In genomic region chr1:153021829-153022228, GRCh38 we compare ENCODE assay signal across 5 cellular contexts. TPM values are rescaled to one million over a fixed set of nuclear protein-coding genes. Genes with fewer than 3 reads are reported as not detected.
"Had no signal": no experiment of that assay in that cellular context is flagged by ENCODE, and none has a peak within 500 bp of the region (broad histone marks: within the 10 kb centered on the region; RNA-seq: fewer than 3 reads in every experiment).

No MANE protein-coding gene starts in this region.

RNA-seq across cellular contexts. Expression of gene SPRR1B, which starts 9.2 kb away (rescaled TPM):
- total RNA-seq: HepG2, HT1080, IMR-90 had no signal
- polyA plus RNA-seq: HepG2, IgD-negative memory B cell, IMR-90 had no signal

RNA-seq across cellular contexts. Expression of gene SPRR2D, which starts 19.1 kb away (rescaled TPM):
- total RNA-seq: HepG2, HT-29, IMR-90 had no signal
- polyA plus RNA-seq: HepG2, IgD-negative memory B cell, IMR-90 had no signal

RNA-seq across cellular contexts. Expression of gene SPRR3, which starts 20.3 kb away (rescaled TPM):
- total RNA-seq: HepG2, HT1080, IMR-90 had no signal
- polyA plus RNA-seq: HepG2, IgD-negative memory B cell, IMR-90 had no signal

RNA-seq across cellular contexts. Expression of gene SPRR2A, which starts 35.5 kb away (rescaled TPM):
- total RNA-seq: HepG2, HT-29, HT1080, IMR-90 had no signal
- polyA plus RNA-seq: HepG2, IgD-negative memory B cell, IMR-90 had no signal

RNA-seq across cellular contexts. Expression of gene SPRR1A, which starts 37.9 kb away (rescaled TPM):
- total RNA-seq: HepG2, HT-29, HT1080, IMR-90 had no signal
- polyA plus RNA-seq: HepG2, IgD-negative memory B cell, IMR-90 had no signal
